In genomic region chr11:9460322-9461067, GRCh38 we compare ENCODE assay signal across 8 cellular contexts. TPM values are rescaled to one million over a fixed set of nuclear protein-coding genes. Genes with fewer than 3 reads are reported as not detected.
DNase-seq lines count a peak whose midpoint lies in the region; ATAC-seq and TF ChIP-seq lines count a peak whose summit lies in the region.

Gene ZNF143 (plus strand): TSS chr11:9461012. CDS start chr11:9471309, 10,297 bp downstream.

- H2AFZ ChIP-seq in Karpas-422 (ENCODE audit: low read length) = no peak within 1 kb of the TSS

- H3K9me3 ChIP-seq in Karpas-422 (ENCODE audit: low read length) (no peaks in the 10 kb centered on the region), esophagus squamous epithelium (no peaks in the 10 kb centered on the region)

- peak within 1 kb of the TSS; percentile 87 for H3K4me2 ChIP-seq in Karpas-422 (ENCODE audit: low read depth, low read length, poor library complexity, severe bottlenecking)

- intact Hi-C loops in esophagus squamous epithelium (cut with DNase I) = no loop called here

- TF ChIP-seq POLR2A in esophagus squamous epithelium (IDR thresholded peaks at IDR 0.05) = peak in 3 of 4 donors; percentile 83 to 98 (median 95)

- peak in 1 of 6 experiments; percentile 26 for TF ChIP-seq CTCF in esophagus squamous epithelium (IDR thresholded peaks at IDR 0.05)

- H3K27me3 ChIP-seq in Karpas-422 (ENCODE audit: low read length) = no peaks in the 10 kb centered on the region
- no peaks in the 10 kb centered on the region for H3K27me3 ChIP-seq in esophagus squamous epithelium

- 0 to 1% methylated on average over 13 to 26 of the region's 45 CpGs for WGBS in esophagus squamous epithelium, 2 donors

- peak within 1 kb of the TSS; percentile 98 for H3K9ac ChIP-seq in Karpas-422 (ENCODE audit: low read length)

- H3K9me2 ChIP-seq in Karpas-422 (replicated peaks; ENCODE audit: insufficient read depth, low read length) = no peaks in the 10 kb centered on the region

- H3K27ac ChIP-seq in Karpas-422 (ENCODE audit: low read length) (peak within 1 kb of the TSS; percentile 92), esophagus squamous epithelium (peak within 1 kb of the TSS; percentile 97 to 100 (median 98))

- peak; percentile 82 for ATAC-seq in GM21825 (IDR thresholded peaks at IDR 0.05; ENCODE audit: unreplicated experiment)

- H3K4me1 ChIP-seq in Karpas-422 (ENCODE audit: low read length) (peaks cover 27% of the 10 kb centered on the region), esophagus squamous epithelium (peaks cover 4 to 38% (median 8%) of the 10 kb centered on the region in 3 donors)

- H3K79me2 ChIP-seq in Karpas-422 (ENCODE audit: low read length) = peaks cover 49% of the 10 kb centered on the region

- DNase-seq in DMS79 treated with DMSO at 0.1 percent for 48 hours (lab: John Stamatoyannopoulos, UW) = peak; percentile 100
- DNase-seq in Karpas-422 = peak; percentile 100
- DNase-seq in RKO (ENCODE audit: low spot score) = peak; percentile 100
- peak; percentile 99 for DNase-seq in activated T-helper 1 cell treated with Interleukin-2 at 50 U/mL for 16 hours (ENCODE audit: low read depth)
- peak; percentile 99 for DNase-seq in esophagus squamous epithelium (lab: John Stamatoyannopoulos, UW)
- peak; percentile 100 for DNase-seq in myocyte (ENCODE audit: low read depth)
- peak; percentile 99 to 100 for DNase-seq in stimulated activated CD8-positive, alpha-beta memory T cell treated with anti-CD3 and anti-CD28 coated beads, Interleukin-7, amount 100 ng/mL, for 48 hours (ENCODE audit: extremely low read depth in 1 of 2, low read depth in 1 of 2)

- no peaks in the 10 kb centered on the region for H4K20me1 ChIP-seq in Karpas-422 (ENCODE audit: insufficient read depth, low read depth, low read length)

- H3K4me3 ChIP-seq in Karpas-422 (ENCODE audit: low read length) (peak within 1 kb of the TSS; percentile 85), esophagus squamous epithelium (peak within 1 kb of the TSS; percentile 66 to 99 (median 85))

- H3K36me3 ChIP-seq in Karpas-422 (ENCODE audit: insufficient read depth, low read length) = no peaks in the 10 kb centered on the region
- no peaks in the 10 kb centered on the region for H3K36me3 ChIP-seq in esophagus squamous epithelium

RNA-seq across cellular contexts. Expression of gene ZNF143, which starts in this region (rescaled TPM):
- 36.7 and 41.8 TPM in 2 replicates for total RNA-seq in Karpas-422 (2014; rRNA removed; shearing (Covaris generic); ENCODE audit: low replicate concordance)
- 10 to 100 TPM in 3 of 4 donors, 1 to 10 TPM in 1; 9.7 to 26.1 (median 16.6) TPM for total RNA-seq in esophagus squamous epithelium
- total RNA-seq in myocyte = 21.0 and 27.9 TPM in 2 replicates
- polyA plus RNA-seq in myocyte (2012) = 13.1 TPM

Comparison
In these comparisons a context has a peak if more than half of its experiments do, and no peak if none do; other contexts are left out.
1. Peak in every context shown above with its lines: DNase-seq, ATAC-seq, H3K4me3 ChIP-seq and H3K27ac ChIP-seq.